8 cellular contexts compared by ENCODE assay signal in the genomic region with DNA sequence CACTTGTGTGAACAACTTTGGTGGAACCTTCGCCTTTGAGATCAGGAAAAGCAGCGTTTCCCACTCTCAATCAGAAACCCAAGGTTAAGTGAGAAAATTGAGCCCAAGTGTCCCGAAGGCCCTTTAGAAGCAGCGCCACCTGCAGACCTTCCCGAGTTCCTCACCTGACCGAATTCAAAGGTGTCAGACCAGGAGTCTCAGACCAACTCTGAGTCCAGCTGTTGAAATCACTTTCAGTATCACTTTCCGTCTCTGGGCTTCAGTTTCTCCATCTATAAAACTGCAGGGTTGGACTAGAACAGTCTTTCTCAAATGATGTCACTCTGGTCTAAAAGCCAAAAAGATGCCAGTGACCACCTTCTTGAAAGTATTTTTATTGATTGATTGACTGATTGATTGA. TPM values are rescaled to one million over a fixed set of nuclear protein-coding genes. Genes with fewer than 3 reads are reported as not detected.
DNase-seq lines count a peak whose midpoint lies in the region; ATAC-seq, FAIRE-seq and TF ChIP-seq lines count a peak whose summit lies in the region.

No MANE protein-coding gene starts in this region.

- H3K4me1 ChIP-seq in kidney (ENCODE audit: control insufficient read depth in 1 of 2, insufficient read depth in 1 of 2, low read depth in 1 of 2, low read length in 2 of 2), result no peaks in the 10 kb centered on the region

- no peaks in the 10 kb centered on the region for H3K9me3 ChIP-seq in kidney (ENCODE audit: control insufficient read depth in 1 of 2, low read length in 2 of 2)

- DNase-seq in DMS53 (lab: John Stamatoyannopoulos, UW) (peak; percentile 80), SK-MEL-5 (ENCODE audit: low read depth, low spot score) (peak; percentile 26), kidney (no peak), C1 segment of cervical spinal cord (lab: John Stamatoyannopoulos, UW) (no peak), cerebellum (ENCODE audit: low spot score) (no peak), occipital lobe (lab: John Stamatoyannopoulos, UW) (no peak)

- no peak overlapping the region for H3K4me3 ChIP-seq in kidney (ENCODE audit: low read length in 2 of 2)

- no peak overlapping the region for H3K9ac ChIP-seq in kidney (ENCODE audit: low read length in 2 of 2)

- H3K27ac ChIP-seq in kidney (ENCODE audit: low read depth in 2 of 2, low read length in 2 of 2), result no peak overlapping the region

- ATAC-seq in GM19025 (IDR thresholded peaks at IDR 0.05; ENCODE audit: low read depth, unreplicated experiment) (peak; percentile 94), HG03039 (IDR thresholded peaks at IDR 0.05; ENCODE audit: unreplicated experiment) (peak; percentile 72)

- in situ Hi-C loops in SK-MEL-5 (cut with HindIII; ENCODE audit: low pct_unique_long_range_greater_than_20kb, low sequenced_read_pairs), result no loop called here

- intact Hi-C loops in kidney (cut with DNase I), result no loop called here

- FAIRE-seq in kidney (lab: Jason Lieb, UNC), result no peak

- H3K36me3 ChIP-seq in kidney (ENCODE audit: control insufficient read depth in 1 of 2, insufficient read depth in 2 of 2, low read length in 2 of 2), result no peaks in the 10 kb centered on the region

- TF ChIP-seq CTCF in kidney (IDR thresholded peaks at IDR 0.05; ENCODE audit: borderline replicate concordance, extremely low read depth, insufficient read depth), result peak; percentile 38

RNA-seq across cellular contexts. Expression of gene GRHPR, which starts 31.7 kb away (rescaled TPM):
- 139 and 142 TPM in 2 replicates for total RNA-seq in SK-MEL-5 (2014; rRNA removed; shearing (Covaris generic))
- polyA plus RNA-seq in SK-MEL-5 (2015; cell fraction: cytosol; rRNA removed), result 155 and 180 TPM in 2 replicates
- polyA plus RNA-seq in SK-MEL-5 (2015; cell fraction: nucleus; rRNA removed), result 126 and 159 TPM in 2 replicates
- total RNA-seq in kidney (101 TPM), cerebellum (50.3 TPM), occipital lobe (61.6 TPM)
- 257 TPM for polyA plus RNA-seq in kidney (ENCODE audit: insufficient read depth, low read depth, low replicate concordance)

Comparison
In these comparisons a context has a peak if more than half of its experiments do, and no peak if none do; other contexts are left out.
1. DNase-seq: peak in DMS53 (single experiment) and SK-MEL-5 (single experiment); none in kidney (single experiment), C1 segment of cervical spinal cord (0 of 14), cerebellum (single experiment) and occipital lobe (single experiment).